In the genomic region with DNA sequence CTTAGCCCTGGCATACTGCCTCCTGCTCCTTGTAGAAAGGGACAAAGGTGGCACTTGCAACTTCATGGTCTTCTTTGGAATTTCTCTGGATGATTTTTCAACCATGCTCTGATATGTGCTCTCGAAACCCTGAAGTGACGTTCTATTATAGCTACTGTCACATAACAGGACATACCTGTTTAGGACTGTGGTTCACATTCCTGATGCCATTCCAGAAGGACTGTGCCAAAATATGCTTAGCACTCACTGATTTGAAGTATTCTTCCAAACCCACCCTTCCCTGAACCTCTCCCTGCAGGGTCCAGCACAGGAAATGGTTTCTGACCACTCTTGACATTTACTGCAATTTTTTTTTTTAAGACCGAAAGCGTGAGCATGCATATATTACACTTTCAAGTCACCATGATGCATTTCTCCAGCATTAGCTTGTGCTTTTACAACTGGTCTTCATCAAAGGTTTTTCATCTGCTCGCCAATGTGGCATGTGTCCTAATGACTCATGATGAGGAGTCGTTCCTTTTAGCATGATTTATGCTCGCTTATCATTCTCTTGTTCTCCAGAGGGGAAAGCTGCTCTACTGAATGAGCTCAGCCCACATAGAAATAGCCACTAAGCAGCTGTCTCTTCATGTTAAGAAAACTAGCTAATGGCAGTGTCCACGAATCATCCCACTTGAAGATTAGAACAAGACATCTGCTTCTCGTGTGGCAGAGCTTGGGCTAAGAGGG, we compare ENCODE assay signal across 13 cellular contexts.
A peak's percentile ranks its signal among the peaks of the same experiment; 100 is the strongest.
DNase-seq lines count a peak whose midpoint lies in the region; ATAC-seq and TF ChIP-seq lines count a peak whose summit lies in the region.
"Had no signal": no experiment of that assay in that cellular context is flagged by ENCODE, and none has a peak within 500 bp of the region (broad histone marks: within the 10 kb centered on the region; RNA-seq: fewer than 3 reads in every experiment).

No MANE protein-coding gene starts in this region.

- H3K36me3 ChIP-seq in A673 (ENCODE audit: insufficient read depth, low read length, poor library complexity, severe bottlenecking): no peaks in the 10 kb centered on the region
- H3K36me3 ChIP-seq in mammary epithelial cell (ENCODE audit: insufficient read depth, low read length): no peaks in the 10 kb centered on the region
- H3K36me3 ChIP-seq: BE2C had no signal

- H3K9me3 ChIP-seq in A673 (ENCODE audit: low read depth, low read length, poor library complexity, severe bottlenecking): no peaks in the 10 kb centered on the region
- H3K9me3 ChIP-seq in mammary epithelial cell (replicated peaks; ENCODE audit: insufficient read depth, low read length): no peaks in the 10 kb centered on the region
- H3K9me3 ChIP-seq: BE2C had no signal

- no peaks in the 10 kb centered on the region for H3K27me3 ChIP-seq in A673 (replicated peaks; ENCODE audit: insufficient read depth, low read depth, low read length, poor library complexity)
- H3K27me3 ChIP-seq in mammary epithelial cell (ENCODE audit: insufficient read depth, low read length): peaks cover 2% of the 10 kb centered on the region
- H3K27me3 ChIP-seq: BE2C had no signal

- intact Hi-C loops in A673 (cut with micrococcal nuclease; ENCODE audit: unreplicated experiment): no loop called here
- intact Hi-C loops in mammary epithelial cell (cut with micrococcal nuclease): no loop called here

- BruUV-seq in A673 (replicated peaks; lab: Mats Ljungman, UMichigan): no TSS peak
- BruUV-seq in mammary epithelial cell (replicated peaks; lab: Mats Ljungman, UMichigan): no TSS peak

- H4K20me1 ChIP-seq in mammary epithelial cell (ENCODE audit: insufficient read depth, low read length): no peaks in the 10 kb centered on the region

- H3K4me1 ChIP-seq in A673 (ENCODE audit: insufficient read depth, low read length, poor library complexity, severe bottlenecking) (no peaks in the 10 kb centered on the region), mammary epithelial cell (ENCODE audit: insufficient read depth, low read length) (peaks cover 16% of the 10 kb centered on the region)
- H3K4me1 ChIP-seq: BE2C had no signal

- H3K4me2 ChIP-seq in mammary epithelial cell (ENCODE audit: insufficient read depth, low read depth, low read length): peak overlapping the region; percentile 26

- H2AFZ ChIP-seq in mammary epithelial cell (ENCODE audit: low read depth, low read length): no peak overlapping the region

- H3K27ac ChIP-seq in A673 (ENCODE audit: low read depth, low read length, poor library complexity, severe bottlenecking): no peak overlapping the region
- H3K27ac ChIP-seq in mammary epithelial cell (ENCODE audit: insufficient read depth, low read depth, low read length): no peak overlapping the region

- 20% methylated on average over 8 of the region's 9 CpGs for WGBS in mammary epithelial cell (ENCODE audit: low coverage, missing lambda C conversion rate)

- ATAC-seq in HG03460 (IDR thresholded peaks at IDR 0.05; ENCODE audit: unreplicated experiment) (no peak), GM21825 (IDR thresholded peaks at IDR 0.05; ENCODE audit: unreplicated experiment) (no peak)

- DNase-seq in A673 (ENCODE audit: low spot score) (peak; percentile 21), LNCaP clone FGC (ENCODE audit: low read depth) (peak; percentile 10), mammary epithelial cell (peak; percentile 70), kidney tubule cell (ENCODE audit: low spot score) (peak; percentile 93), DMS153 treated with DMSO at 0.1 percent for 48 hours (lab: John Stamatoyannopoulos, UW; ENCODE audit: unreplicated experiment) (no peak)
- DNase-seq in activated T-cell treated with anti-CD3 and anti-CD28 coated beads, Interleukin-2, amount 50 U/mL, for 1 hour: no peak
- DNase-seq: activated B cell treated with CpG ODN at 0.5 μM for 24 hours; activated naive CD8-positive, alpha-beta T cell treated with anti-CD3 and anti-CD28 coated beads for 36 hours; BE2C; NCI-H82; posterior cingulate gyrus had no signal

- CTCF ChIA-PET in A673 (lab: Charles Lee): interaction anchor here (0.7 kb wide), 2 partner anchors 80 to 156 kb away, joined by 3 to 8 read pairs; no protein-coding TSS in a partner anchor
- CTCF ChIA-PET in mammary epithelial cell (lab: Charles Lee; ENCODE audit: low non-redundant PET): no interaction called here

- dilution Hi-C loops in mammary epithelial cell (cut with HindIII; ENCODE audit: low sequenced_read_pairs): no loop called here

- H3K4me3 ChIP-seq in A673 (ENCODE audit: low read depth, low read length, poor library complexity, severe bottlenecking): no peak overlapping the region
- no peak overlapping the region for H3K4me3 ChIP-seq in LNCaP clone FGC (ENCODE audit: low read depth, low read length)
- H3K4me3 ChIP-seq in mammary epithelial cell (replicated peaks in 1 of 3; ENCODE audit: insufficient read depth in 1 of 3, low read depth in 2 of 3, low read length in 3 of 3): no peak overlapping the region

- TF ChIP-seq CTCF in A673 (conservative IDR thresholded peaks at IDR 0.05; ENCODE audit: low read depth, low read length) (no peak), LNCaP clone FGC (IDR thresholded peaks at IDR 0.05; ENCODE audit: control insufficient read depth, extremely low read depth, insufficient read depth) (no peak), mammary epithelial cell (conservative IDR thresholded peaks at IDR 0.05 in 1 of 2, IDR thresholded peaks at IDR 0.05 in 1 of 2; ENCODE audit: extremely low read depth in 1 of 2, insufficient read depth in 1 of 2, low read depth in 1 of 2, low read length in 2 of 2) (no peak)

- in situ Hi-C loops in mammary epithelial cell (cut with MboI; ENCODE audit: low sequenced_read_pairs in 2 of 2): no loop called here

- no peak overlapping the region for H3K9ac ChIP-seq in mammary epithelial cell (ENCODE audit: insufficient read depth, low read length)

- POLR2A ChIA-PET in A673 (lab: Charles Lee; ENCODE audit: low non-redundant PET): interaction anchor here (0.6 kb wide), 1 partner anchor 428 kb away, joined by 10 read pairs; no protein-coding TSS in a partner anchor

- H3K79me2 ChIP-seq in mammary epithelial cell (ENCODE audit: insufficient read depth, low read length): no peaks in the 10 kb centered on the region

Comparison
In these comparisons a context has a peak if more than half of its experiments do, and no peak if none do; other contexts are left out.
1. DNase-seq: peak in A673 (single experiment), LNCaP clone FGC (single experiment), mammary epithelial cell (single experiment) and kidney tubule cell (single experiment); none in activated T-cell treated with anti-CD3 and anti-CD28 coated beads, Interleukin-2, amount 50 U/mL, for 1 hour (single experiment) and DMS153 treated with DMSO at 0.1 percent for 48 hours (single experiment).